In genomic region chr1:160575112-160575664, GRCh38 we compare ENCODE assay signal across 1 cellular context.
A peak's percentile ranks its signal among the peaks of the same experiment; 100 is the strongest.
TF ChIP-seq lines count a peak whose summit lies in the region.

No MANE protein-coding gene starts in this region.

TF ChIP-seq in GM12878, 131 proteins besides CTCF, POLR2A, EP300 and RAD21 (continues in another document):
- TF ChIP-seq CHD2 (IDR thresholded peaks at IDR 0.05; ENCODE audit: borderline replicate concordance, low read depth, low read length), result no peak
- TF ChIP-seq GABPA (IDR thresholded peaks at IDR 0.05; ENCODE audit: low read depth), result no peak
- TF ChIP-seq MEF2A (IDR thresholded peaks at IDR 0.05; ENCODE audit: insufficient read depth, low read depth, low read length), result 0 out of 2 replicates have a peak, but pooled peaks have one; percentile 7
- no peak for TF ChIP-seq SUZ12 (IDR thresholded peaks at IDR 0.05; ENCODE audit: unreplicated experiment)
- TF ChIP-seq BRCA1 (IDR thresholded peaks at IDR 0.05; ENCODE audit: low read depth, low read length), result no peak
- TF ChIP-seq RB1 (IDR thresholded peaks at IDR 0.05; ENCODE audit: borderline replicate concordance), result no peak
- TF ChIP-seq SUPT20H (IDR thresholded peaks at IDR 0.05; ENCODE audit: borderline replicate concordance, control insufficient read depth, low read depth, low read length), result no peak
- peak; percentile 83 for TF ChIP-seq MEF2B (IDR thresholded peaks at IDR 0.05; ENCODE audit: partially characterized antibody, poor library complexity, severe bottlenecking)
- no peak for TF ChIP-seq KDM1A (IDR thresholded peaks at IDR 0.05; ENCODE audit: borderline replicate concordance)
- peak; percentile 45 for TF ChIP-seq RUNX3 (IDR thresholded peaks at IDR 0.05; ENCODE audit: low read length)
- TF ChIP-seq HDAC2 (IDR thresholded peaks at IDR 0.05), result no peak
- TF ChIP-seq IKZF1 (conservative IDR thresholded peaks at IDR 0.05), result peak; percentile 66
- no peak for TF ChIP-seq CEBPB (IDR thresholded peaks at IDR 0.05; ENCODE audit: borderline replicate concordance in 1 of 2, low read depth in 2 of 2, low read length in 2 of 2)
- TF ChIP-seq E4F1 (IDR thresholded peaks at IDR 0.05; ENCODE audit: borderline replicate concordance, partially characterized antibody), result no peak
- TF ChIP-seq CEBPZ (IDR thresholded peaks at IDR 0.05; ENCODE audit: low read depth, low read length), result no peak
- no peak for TF ChIP-seq FOXM1 (IDR thresholded peaks at IDR 0.05; ENCODE audit: low read depth, low read length)
- TF ChIP-seq MLLT1 (IDR thresholded peaks at IDR 0.05), result peak; percentile 80; the same call in 1 of the 2 replicates
- no peak for TF ChIP-seq HSF1 (IDR thresholded peaks at IDR 0.05; ENCODE audit: low read depth, low read length)
- TF ChIP-seq NR2F1 (conservative IDR thresholded peaks at IDR 0.05), result no peak
- TF ChIP-seq SMAD1 (IDR thresholded peaks at IDR 0.05; ENCODE audit: low read depth, partially characterized antibody), result no peak
- TF ChIP-seq IRF4 (IDR thresholded peaks at IDR 0.05; ENCODE audit: low read depth, low read length), result no peak
- TF ChIP-seq RBBP5 (conservative IDR thresholded peaks at IDR 0.05), result no peak
- TF ChIP-seq JUND (IDR thresholded peaks at IDR 0.05; ENCODE audit: low read depth, low read length), result no peak
- TF ChIP-seq RAD51 (IDR thresholded peaks at IDR 0.05), result no peak
- TF ChIP-seq KAT2A (conservative IDR thresholded peaks at IDR 0.05; ENCODE audit: control insufficient read depth, low read depth, low read length), result no peak
- 0 out of 2 replicates have a peak, but pooled peaks have one; percentile 27 for TF ChIP-seq SPI1 (IDR thresholded peaks at IDR 0.05; ENCODE audit: borderline replicate concordance, insufficient read depth, low read depth, low read length)
- TF ChIP-seq REST (IDR thresholded peaks at IDR 0.05; ENCODE audit: low read depth, low read length), result no peak
- TF ChIP-seq NR2C1 (IDR thresholded peaks at IDR 0.05), result no peak
- no peak for TF ChIP-seq BCLAF1 (IDR thresholded peaks at IDR 0.05)
- TF ChIP-seq BHLHE40 (IDR thresholded peaks at IDR 0.05; ENCODE audit: borderline replicate concordance in 1 of 2, low read depth in 2 of 2, low read length in 1 of 2), result no peak
- TF ChIP-seq SMAD5 (IDR thresholded peaks at IDR 0.05; ENCODE audit: low read depth), result no peak
- TF ChIP-seq FOXK2 (IDR thresholded peaks at IDR 0.05), result no peak
- TF ChIP-seq PRDM15 (CRISPR knock-in tag; IDR thresholded peaks at IDR 0.05), result peak; percentile 9; the same call in 1 of the 2 replicates
- TF ChIP-seq ZNF217 (IDR thresholded peaks at IDR 0.05), result no peak
- TF ChIP-seq TAF1 (IDR thresholded peaks at IDR 0.05; ENCODE audit: borderline replicate concordance, low read depth, low read length), result no peak; the same call in 1 of the 2 replicates
- TF ChIP-seq USF1 (IDR thresholded peaks at IDR 0.05; ENCODE audit: borderline replicate concordance, extremely low read length, insufficient read depth, low read depth, low read length), result no peak
- no peak for TF ChIP-seq POU2F2 (IDR thresholded peaks at IDR 0.05; ENCODE audit: borderline replicate concordance, low read depth, low read length)
- no peak for TF ChIP-seq CBX5 (IDR thresholded peaks at IDR 0.05; ENCODE audit: low read depth)
- peak; percentile 46; the same call in 1 of the 2 replicates for TF ChIP-seq ZBED1 (IDR thresholded peaks at IDR 0.05; ENCODE audit: borderline replicate concordance)
